Comparison of ENCODE assay signal across 1 cellular context in genomic region chr16:2005646-2006045, GRCh38.
TF ChIP-seq lines count a peak whose summit lies in the region.

No MANE protein-coding gene starts in this region.

TF ChIP-seq in H1, 55 proteins besides CTCF, POLR2A, EP300 and RAD21:
- TF ChIP-seq MAX (IDR thresholded peaks at IDR 0.05), result no peak
- no peak for TF ChIP-seq SIRT6 (IDR thresholded peaks at IDR 0.05; ENCODE audit: low read length)
- no peak for TF ChIP-seq CBX8 (IDR thresholded peaks at IDR 0.05; ENCODE audit: borderline replicate concordance, low read depth, low read length)
- TF ChIP-seq KDM1A (IDR thresholded peaks at IDR 0.05; ENCODE audit: borderline replicate concordance, low read length), result no peak
- no peak for TF ChIP-seq CBX5 (IDR thresholded peaks at IDR 0.05; ENCODE audit: low read depth, low read length)
- no peak for TF ChIP-seq KDM4A (IDR thresholded peaks at IDR 0.05; ENCODE audit: low read depth, low read length, severe bottlenecking)
- TF ChIP-seq TEAD4 (IDR thresholded peaks at IDR 0.05; ENCODE audit: low read depth, low read length), result no peak
- no peak for TF ChIP-seq CREB1 (IDR thresholded peaks at IDR 0.05)
- TF ChIP-seq JUN (IDR thresholded peaks at IDR 0.05; ENCODE audit: low read depth, low read length), result no peak
- TF ChIP-seq HDAC2 (IDR thresholded peaks at IDR 0.05; ENCODE audit: borderline replicate concordance in 1 of 2, low read depth in 2 of 2, low read length in 2 of 2), result no peak
- no peak for TF ChIP-seq TBP (IDR thresholded peaks at IDR 0.05; ENCODE audit: low read depth, low read length)
- no peak for TF ChIP-seq FOSL1 (IDR thresholded peaks at IDR 0.05; ENCODE audit: insufficient read depth, low read depth, low read length)
- no peak for TF ChIP-seq CHD1 (IDR thresholded peaks at IDR 0.05; ENCODE audit: low read depth, low read length)
